ENCODE assay signal across 22 cellular contexts in the genomic region with DNA sequence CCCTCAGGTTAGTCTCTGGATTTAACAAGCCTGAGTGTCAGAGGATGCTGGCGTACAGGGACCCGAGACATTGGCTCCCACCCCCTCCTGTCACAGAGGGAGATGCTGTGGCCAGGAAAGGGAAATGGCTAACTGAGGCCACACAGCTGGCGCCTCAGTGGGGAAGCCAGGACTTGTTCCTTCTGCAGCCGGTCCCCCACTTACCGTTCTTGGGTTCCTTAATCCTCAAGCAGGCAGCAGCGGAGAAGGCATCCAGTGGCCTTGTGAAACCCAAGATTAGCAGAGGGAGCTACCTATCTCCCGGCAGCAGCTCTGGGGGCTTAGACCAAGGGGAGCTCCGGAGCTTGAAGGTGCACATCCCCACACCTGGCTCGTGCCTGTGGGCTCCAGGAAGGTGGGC.
"Had no signal": no experiment of that assay in that cellular context is flagged by ENCODE, and none has a peak within 500 bp of the region (broad histone marks: within the 10 kb centered on the region; RNA-seq: fewer than 3 reads in every experiment).

No MANE protein-coding gene starts in this region.

- H3K27ac Mint-ChIP-seq: activated T-cell treated with anti-CD3 and anti-CD28 coated beads, Interleukin-2, amount 50 U/mL, for 72 hours; immature natural killer cell; stimulated activated naive CD8-positive, alpha-beta T cell treated with anti-CD3 and anti-CD28 coated beads, Interleukin-15, Interleukin-2, amounts not matched to agents 100 ng/mL and 50 ng/mL, for 24 hours had no signal

- DNase-seq: activated CD4-positive, alpha-beta T cell treated with anti-CD3 and anti-CD28 coated beads for 1 hour; activated CD8-positive, alpha-beta memory T cell treated with anti-CD3 and anti-CD28 coated beads for 24 hours; activated CD8-positive, alpha-beta memory T cell treated with anti-CD3 and anti-CD28 coated beads, Interleukin-2, amount 50 U/mL, for 48 hours; activated effector memory CD4-positive, alpha-beta T cell treated with anti-CD3 and anti-CD28 coated beads, Interleukin-2, amount 50 U/mL, for 16 hours; activated naive CD4-positive, alpha-beta T cell treated with anti-CD3 and anti-CD28 coated beads, Interleukin-2, amount 50 U/mL, for 16 hours; activated T-cell treated with anti-CD3 and anti-CD28 coated beads, Interleukin-2, amount 50 U/mL, for 72 hours; aorta; brain microvascular endothelial cell; immature natural killer cell; kidney glomerular epithelial cell; left ventricle myocardium inferior; naive B cell had no signal

- H3K4me1 ChIP-seq: prostate gland had no signal

- ATAC-seq: activated T-cell treated with anti-CD3 and anti-CD28 coated beads, Interleukin-2, amount 50 U/mL, for 72 hours; esophagus mucosa; right cardiac atrium had no signal

- H3K36me3 ChIP-seq: brain microvascular endothelial cell, left ventricle myocardium inferior, prostate gland, tibial nerve had no signal

- H3K9me3 ChIP-seq: prostate gland had no signal

- H3K4me3 Mint-ChIP-seq: activated T-cell treated with anti-CD3 and anti-CD28 coated beads, Interleukin-2, amount 50 U/mL, for 72 hours; central memory CD8-positive, alpha-beta T cell; naive B cell; neural crest cell; stimulated activated naive CD8-positive, alpha-beta T cell treated with anti-CD3 and anti-CD28 coated beads, Interleukin-15, Interleukin-2, amounts not matched to agents 100 ng/mL and 50 ng/mL, for 24 hours had no signal

- H3K36me3 Mint-ChIP-seq: immature natural killer cell, naive B cell had no signal

- H3K4me3 ChIP-seq: coronary artery, left ventricle myocardium inferior, prostate gland, skin epidermis, tibial nerve had no signal

- H3K9me3 Mint-ChIP-seq: activated T-cell treated with anti-CD3 and anti-CD28 coated beads, Interleukin-2, amount 50 U/mL, for 72 hours; central memory CD8-positive, alpha-beta T cell; immature natural killer cell; neural crest cell; stimulated activated naive CD8-positive, alpha-beta T cell treated with anti-CD3 and anti-CD28 coated beads, Interleukin-15, Interleukin-2, amounts not matched to agents 100 ng/mL and 50 ng/mL, for 24 hours had no signal

- H3K27ac ChIP-seq: brain microvascular endothelial cell, coronary artery, left ventricle myocardium inferior, prostate gland, skin epidermis, tibial nerve, VCaP had no signal
